In the genomic region with DNA sequence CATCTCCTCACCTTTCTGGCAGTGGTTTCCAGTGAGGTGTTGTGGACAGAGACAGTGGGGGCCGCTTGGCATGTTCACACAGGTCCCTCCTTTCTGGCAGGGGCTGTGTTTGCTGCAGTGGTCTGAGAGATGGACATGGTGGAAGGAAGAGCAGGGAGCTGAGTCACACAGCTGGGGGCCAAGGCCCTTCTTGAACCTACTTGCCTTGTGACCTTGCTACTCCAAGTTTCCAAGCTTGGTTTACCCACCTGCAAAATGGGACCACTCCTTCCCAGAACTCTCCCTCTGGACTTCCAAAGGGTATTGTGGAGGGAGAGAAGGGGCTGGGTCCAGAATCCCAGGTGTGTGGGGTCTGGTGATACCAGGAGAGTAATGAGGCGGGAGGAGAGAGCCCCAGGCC, we compare ENCODE assay signal across 2 cellular contexts.
TF ChIP-seq lines count a peak whose summit lies in the region.

No MANE protein-coding gene starts in this region.

TF ChIP-seq in HepG2, 621 proteins besides CTCF, POLR2A, EP300 and RAD21:
- TF ChIP-seq ZNF629 (CRISPR knock-in tag; conservative IDR thresholded peaks at IDR 0.05): peak; percentile 56; the same call in 1 of the 2 replicates
- TF ChIP-seq, protein P1, sequence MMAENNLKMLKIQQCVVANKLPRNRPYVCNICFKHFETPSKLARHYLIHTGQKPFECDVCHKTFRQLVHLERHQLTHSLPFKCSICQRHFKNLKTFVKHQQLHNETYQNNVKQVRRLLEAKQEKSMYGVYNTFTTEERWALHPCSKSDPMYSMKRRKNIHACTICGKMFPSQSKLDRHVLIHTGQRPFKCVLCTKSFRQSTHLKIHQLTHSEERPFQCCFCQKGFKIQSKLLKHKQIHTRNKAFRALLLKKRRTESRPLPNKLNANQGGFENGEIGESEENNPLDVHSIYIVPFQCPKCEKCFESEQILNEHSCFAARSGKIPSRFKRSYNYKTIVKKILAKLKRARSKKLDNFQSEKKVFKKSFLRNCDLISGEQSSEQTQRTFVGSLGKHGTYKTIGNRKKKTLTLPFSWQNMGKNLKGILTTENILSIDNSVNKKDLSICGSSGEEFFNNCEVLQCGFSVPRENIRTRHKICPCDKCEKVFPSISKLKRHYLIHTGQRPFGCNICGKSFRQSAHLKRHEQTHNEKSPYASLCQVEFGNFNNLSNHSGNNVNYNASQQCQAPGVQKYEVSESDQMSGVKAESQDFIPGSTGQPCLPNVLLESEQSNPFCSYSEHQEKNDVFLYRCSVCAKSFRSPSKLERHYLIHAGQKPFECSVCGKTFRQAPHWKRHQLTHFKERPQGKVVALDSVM (CRISPR knock-in tag; IDR thresholded peaks at IDR 0.05): no peak

TF ChIP-seq in WTC11, 78 proteins besides CTCF, POLR2A, EP300 and RAD21:
- no peak for TF ChIP-seq GRHL2 (CRISPR knock-in tag; IDR thresholded peaks at IDR 0.05; ENCODE audit: insufficient replicate concordance, severe bottlenecking)
- no peak for TF ChIP-seq TCF7 (CRISPR knock-in tag; IDR thresholded peaks at IDR 0.05; ENCODE audit: low read depth)
- TF ChIP-seq ZNF423 (CRISPR knock-in tag; IDR thresholded peaks at IDR 0.05): no peak
- TF ChIP-seq, protein P2, sequence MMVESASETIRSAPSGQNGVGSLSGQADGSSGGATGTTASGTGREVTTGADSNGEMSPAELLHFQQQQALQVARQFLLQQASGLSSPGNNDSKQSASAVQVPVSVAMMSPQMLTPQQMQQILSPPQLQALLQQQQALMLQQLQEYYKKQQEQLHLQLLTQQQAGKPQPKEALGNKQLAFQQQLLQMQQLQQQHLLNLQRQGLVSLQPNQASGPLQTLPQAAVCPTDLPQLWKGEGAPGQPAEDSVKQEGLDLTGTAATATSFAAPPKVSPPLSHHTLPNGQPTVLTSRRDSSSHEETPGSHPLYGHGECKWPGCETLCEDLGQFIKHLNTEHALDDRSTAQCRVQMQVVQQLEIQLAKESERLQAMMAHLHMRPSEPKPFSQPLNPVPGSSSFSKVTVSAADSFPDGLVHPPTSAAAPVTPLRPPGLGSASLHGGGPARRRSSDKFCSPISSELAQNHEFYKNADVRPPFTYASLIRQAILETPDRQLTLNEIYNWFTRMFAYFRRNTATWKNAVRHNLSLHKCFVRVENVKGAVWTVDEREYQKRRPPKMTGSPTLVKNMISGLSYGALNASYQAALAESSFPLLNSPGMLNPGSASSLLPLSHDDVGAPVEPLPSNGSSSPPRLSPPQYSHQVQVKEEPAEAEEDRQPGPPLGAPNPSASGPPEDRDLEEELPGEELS (CRISPR knock-in tag; IDR thresholded peaks at IDR 0.05): no peak
TF ChIP-seq in WTC11: peak in this region for 0.
